Comparison of ENCODE assay signal across 9 cellular contexts in the genomic region with DNA sequence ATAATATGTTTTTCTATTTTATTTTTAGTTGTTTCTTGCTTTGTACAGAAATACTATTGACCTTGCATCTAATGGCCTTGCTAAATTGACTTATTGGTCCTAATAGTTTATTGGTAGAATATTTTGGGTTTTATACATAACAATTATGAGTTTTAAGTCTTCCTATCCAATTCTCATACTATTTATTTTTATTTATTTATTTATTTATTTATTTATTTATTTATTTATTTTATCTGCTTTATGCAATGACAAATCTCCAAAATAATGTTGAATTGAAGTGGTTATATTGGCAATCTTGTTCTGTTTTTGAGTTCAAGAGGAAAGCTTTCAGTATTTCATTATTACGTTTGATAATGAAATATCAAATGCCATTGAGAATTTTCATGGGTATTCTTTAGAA.
"Had no signal": no experiment of that assay in that cellular context is flagged by ENCODE, and none has a peak within 500 bp of the region (broad histone marks: within the 10 kb centered on the region; RNA-seq: fewer than 3 reads in every experiment).

No MANE protein-coding gene starts in this region.

- H3K4me2 ChIP-seq: GM23338 had no signal

- ATAC-seq: GM23338, K562 had no signal

- FAIRE-seq: H1, H54, HTR-8/SVneo, K562 had no signal

- H3K27ac Mint-ChIP-seq: GM23338, H9, HFFc6 had no signal

- H3K4me3 ChIP-seq: GM23338, K562 had no signal

- DNase-seq: H9, HCEC 1CT, HFFc6, IMR-90 had no signal
